Comparison of ENCODE assay signal across 2 cellular contexts in the genomic region with DNA sequence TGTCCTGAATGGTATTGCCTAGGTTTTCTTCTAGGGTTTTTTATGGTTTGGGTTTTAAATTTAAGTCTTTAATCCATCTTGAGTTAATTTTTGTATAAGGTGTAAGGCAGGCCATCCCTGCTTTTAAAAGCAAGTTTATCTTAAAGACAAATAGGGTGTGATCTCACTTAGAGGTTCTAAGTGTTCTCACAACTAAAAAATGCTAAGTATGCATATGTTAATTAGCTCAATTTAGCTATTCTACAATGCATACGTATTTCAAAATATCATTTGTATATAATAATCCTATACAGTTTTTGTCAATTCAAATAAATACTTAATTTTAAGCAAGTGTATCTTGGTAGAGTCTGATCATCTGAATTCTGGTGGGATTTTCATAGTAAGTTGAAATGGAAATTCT.
TF ChIP-seq lines count a peak whose summit lies in the region.

No MANE protein-coding gene starts in this region.

TF ChIP-seq in K562, 482 proteins besides CTCF, POLR2A, EP300 and RAD21:
- TF ChIP-seq ZNF316 (IDR thresholded peaks at IDR 0.05): peak; percentile 64
- TF ChIP-seq MAFG (tag; conservative IDR thresholded peaks at IDR 0.05): 0 out of 2 replicates have a peak, but pooled peaks have one; percentile 12
- peak; percentile 33; the same call in 1 of the 2 replicates for TF ChIP-seq C11orf30 (IDR thresholded peaks at IDR 0.05; ENCODE audit: low read depth)
- TF ChIP-seq NFIX (CRISPR knock-in tag; IDR thresholded peaks at IDR 0.05; ENCODE audit: low read depth): no peak

TF ChIP-seq in HepG2, 621 proteins besides CTCF, POLR2A, EP300 and RAD21:
- TF ChIP-seq MAFK (conservative IDR thresholded peaks at IDR 0.05 in 1 of 2, IDR thresholded peaks at IDR 0.05 in 1 of 2; ENCODE audit: low read length in 2 of 2) (peak in 1 of 2 experiments; percentile 64; a peak in 3 of 4 replicates), ZC3H4 (CRISPR knock-in tag; IDR thresholded peaks at IDR 0.05; ENCODE audit: borderline replicate concordance) (no peak), MAFF (IDR thresholded peaks at IDR 0.05; ENCODE audit: low read depth, low read length) (peak; percentile 23; the same call in 1 of the 2 replicates)
